In genomic region chr9:105694848-105695581, GRCh38 we compare ENCODE assay signal across 8 cellular contexts. TPM values are rescaled to one million over a fixed set of nuclear protein-coding genes. Genes with fewer than 3 reads are reported as not detected.
DNase-seq lines count a peak whose midpoint lies in the region; ATAC-seq and TF ChIP-seq lines count a peak whose summit lies in the region.

No MANE protein-coding gene starts in this region.

- H3K27ac ChIP-seq in A673 (ENCODE audit: low read depth, low read length, poor library complexity, severe bottlenecking) = no peak overlapping the region
- H3K27ac ChIP-seq in mesenchymal stem cell (ENCODE audit: low read length, poor library complexity, severe bottlenecking) = no peak overlapping the region

- intact Hi-C loops in A673 (cut with micrococcal nuclease; ENCODE audit: unreplicated experiment) = loop anchor here (10.0 kb wide), 1 partner anchor 270 kb away; no protein-coding TSS in a partner anchor

- no peaks in the 10 kb centered on the region for H3K36me3 Mint-ChIP-seq in activated CD4-positive, alpha-beta memory T cell treated with anti-CD3 and anti-CD28 coated beads, Interleukin-2, amount 10 ng/mL, durations not matched to agents 7 days and 5 days (ENCODE audit: low read depth)
- H3K36me3 Mint-ChIP-seq in effector memory CD8-positive, alpha-beta T cell (ENCODE audit: insufficient read depth) = peaks cover 3% of the 10 kb centered on the region

- peak overlapping the region; percentile 6 for H2AFZ ChIP-seq in mesenchymal stem cell (ENCODE audit: low read depth, low read length)

- ATAC-seq in GM18519 (IDR thresholded peaks at IDR 0.05; ENCODE audit: low FRiP score, unreplicated experiment) (peak; percentile 31), HG03060 (IDR thresholded peaks at IDR 0.05; ENCODE audit: low read depth, unreplicated experiment) (peak; percentile 40)
- ATAC-seq in effector memory CD8-positive, alpha-beta T cell (replicated peaks) = peak; percentile 63

- H2BK12ac ChIP-seq in mesenchymal stem cell (ENCODE audit: low read length in 2 of 2) = peak overlapping the region in 1 of 2 experiments; percentile 51

- peak overlapping the region; percentile 83 for H2BK15ac ChIP-seq in mesenchymal stem cell (ENCODE audit: low read depth, poor library complexity, severe bottlenecking)

- peak overlapping the region; percentile 64 for H3K4me2 ChIP-seq in mesenchymal stem cell (ENCODE audit: low read length, poor library complexity, severe bottlenecking)

- H3K14ac ChIP-seq in mesenchymal stem cell (ENCODE audit: low read length in 2 of 2) = no peak overlapping the region

- TF ChIP-seq CTCF in A673 (conservative IDR thresholded peaks at IDR 0.05; ENCODE audit: low read depth, low read length) = no peak

- DNase-seq in A673 (ENCODE audit: low spot score) (peak; percentile 43), NCI-H510A (lab: John Stamatoyannopoulos, UW) (peak; percentile 34), mesenchymal stem cell (peak; percentile 81)
- DNase-seq in activated CD4-positive, alpha-beta memory T cell treated with anti-CD3 and anti-CD28 coated beads, Interleukin-2, amount 10 ng/mL, durations not matched to agents 7 days and 5 days = peak; percentile 59
- DNase-seq in effector memory CD8-positive, alpha-beta T cell = peak; percentile 28 to 41 (median 30)
- DNase-seq in stimulated activated CD8-positive, alpha-beta memory T cell treated with anti-CD3 and anti-CD28 coated beads, Interleukin-15, amount 100 ng/mL, for 24 hours (ENCODE audit: low read depth) = peak; percentile 26

- peak overlapping the region; percentile 80 for H3K4me3 Mint-ChIP-seq in activated CD4-positive, alpha-beta memory T cell treated with anti-CD3 and anti-CD28 coated beads, Interleukin-2, amount 10 ng/mL, durations not matched to agents 7 days and 5 days
- H3K4me3 Mint-ChIP-seq in effector memory CD8-positive, alpha-beta T cell = peak overlapping the region; percentile 83 to 86

- H3K9me3 ChIP-seq in A673 (ENCODE audit: low read depth, low read length, poor library complexity, severe bottlenecking) = no peaks in the 10 kb centered on the region
- no peaks in the 10 kb centered on the region for H3K9me3 ChIP-seq in mesenchymal stem cell (ENCODE audit: control insufficient read depth, low read length)

- H3K23ac ChIP-seq in mesenchymal stem cell (ENCODE audit: low read length in 2 of 2) = peak overlapping the region in 1 of 2 experiments; percentile 60

- H3K79me1 ChIP-seq in mesenchymal stem cell (replicated peaks; ENCODE audit: low read length, poor library complexity, severe bottlenecking) = peaks cover 6% of the 10 kb centered on the region

- H3K9ac ChIP-seq in mesenchymal stem cell (ENCODE audit: low read length) = peak overlapping the region; percentile 91

- H2BK5ac ChIP-seq in mesenchymal stem cell (ENCODE audit: low read depth, low read length, poor library complexity, severe bottlenecking) = no peak overlapping the region

- peaks cover 24% of the 10 kb centered on the region for H3K27me3 ChIP-seq in A673 (replicated peaks; ENCODE audit: insufficient read depth, low read depth, low read length, poor library complexity)
- peaks cover 12 to 20% of the 10 kb centered on the region in 2 experiments for H3K27me3 ChIP-seq in mesenchymal stem cell (ENCODE audit: control insufficient read depth in 1 of 2, insufficient read depth in 1 of 2, low read length in 2 of 2)

- peak overlapping the region; percentile 52 for H3K27ac Mint-ChIP-seq in activated CD4-positive, alpha-beta memory T cell treated with anti-CD3 and anti-CD28 coated beads, Interleukin-2, amount 10 ng/mL, durations not matched to agents 7 days and 5 days
- peak overlapping the region; percentile 49 to 88 for H3K27ac Mint-ChIP-seq in effector memory CD8-positive, alpha-beta T cell

- peaks cover 15% of the 10 kb centered on the region for H3K4me1 Mint-ChIP-seq in activated CD4-positive, alpha-beta memory T cell treated with anti-CD3 and anti-CD28 coated beads, Interleukin-2, amount 10 ng/mL, durations not matched to agents 7 days and 5 days
- H3K4me1 Mint-ChIP-seq in effector memory CD8-positive, alpha-beta T cell (ENCODE audit: low read depth in 2 of 2) = peaks cover 15 to 25% of the 10 kb centered on the region in 2 donors

- H3K4me3 ChIP-seq in A673 (ENCODE audit: low read depth, low read length, poor library complexity, severe bottlenecking) (peak overlapping the region; percentile 61), mesenchymal stem cell (ENCODE audit: insufficient read depth in 1 of 2, low read depth in 1 of 2, low read length in 2 of 2) (peak overlapping the region; percentile 71 to 88)

- H3K4me1 ChIP-seq in A673 (ENCODE audit: insufficient read depth, low read length, poor library complexity, severe bottlenecking) = peaks cover 4% of the 10 kb centered on the region
- H3K4me1 ChIP-seq in mesenchymal stem cell (ENCODE audit: control insufficient read depth, insufficient read depth, low read depth, low read length) = peaks cover 2% of the 10 kb centered on the region

- no peak overlapping the region for H2BK120ac ChIP-seq in mesenchymal stem cell (ENCODE audit: low read depth, low read length)

- peak overlapping the region; percentile 68 for H4K91ac ChIP-seq in mesenchymal stem cell (ENCODE audit: low read length)

- 6% methylated on average over 40 of the region's 42 CpGs for WGBS in mesenchymal stem cell

- H3K18ac ChIP-seq in mesenchymal stem cell (ENCODE audit: low read depth in 1 of 2, low read length in 2 of 2) = peak overlapping the region; percentile 70 to 79

- CTCF ChIA-PET in A673 (lab: Charles Lee) = no interaction called here
- CTCF ChIA-PET in activated CD4-positive, alpha-beta memory T cell treated with anti-CD3 and anti-CD28 coated beads, Interleukin-2, amount 10 ng/mL, durations not matched to agents 7 days and 5 days (lab: Charles Lee) = interaction anchor here (0.9 to 2.0 kb wide), 2 partner anchors 13 to 23 kb away, joined by 3 to 15 read pairs; no protein-coding TSS in a partner anchor

- no peaks in the 10 kb centered on the region for H3K9me3 Mint-ChIP-seq in activated CD4-positive, alpha-beta memory T cell treated with anti-CD3 and anti-CD28 coated beads, Interleukin-2, amount 10 ng/mL, durations not matched to agents 7 days and 5 days
- no peaks in the 10 kb centered on the region for H3K9me3 Mint-ChIP-seq in effector memory CD8-positive, alpha-beta T cell

- H3K27me3 Mint-ChIP-seq in activated CD4-positive, alpha-beta memory T cell treated with anti-CD3 and anti-CD28 coated beads, Interleukin-2, amount 10 ng/mL, durations not matched to agents 7 days and 5 days = peaks cover 17% of the 10 kb centered on the region
- H3K27me3 Mint-ChIP-seq in effector memory CD8-positive, alpha-beta T cell = peaks cover 6 to 24% of the 10 kb centered on the region in 2 donors

- POLR2A ChIA-PET in A673 (lab: Charles Lee; ENCODE audit: low non-redundant PET) = no interaction called here
- POLR2A ChIA-PET in activated CD4-positive, alpha-beta memory T cell treated with anti-CD3 and anti-CD28 coated beads, Interleukin-2, amount 10 ng/mL, durations not matched to agents 7 days and 5 days (lab: Charles Lee) = no interaction called here

- BruUV-seq in A673 (replicated peaks; lab: Mats Ljungman, UMichigan) = no TSS peak

- H3K4ac ChIP-seq in mesenchymal stem cell (ENCODE audit: low read depth in 1 of 2, low read length in 2 of 2) = peak overlapping the region in 1 of 2 experiments; percentile 34

- no peaks in the 10 kb centered on the region for H3K36me3 ChIP-seq in A673 (ENCODE audit: insufficient read depth, low read length, poor library complexity, severe bottlenecking)
- H3K36me3 ChIP-seq in mesenchymal stem cell (ENCODE audit: control insufficient read depth in 1 of 2, insufficient read depth in 2 of 2, low read depth in 1 of 2, low read length in 2 of 2) = no peaks in the 10 kb centered on the region

- no peak overlapping the region for H2AK5ac ChIP-seq in mesenchymal stem cell (ENCODE audit: low read length, severe bottlenecking)

- H4K8ac ChIP-seq in mesenchymal stem cell (ENCODE audit: low read length) = peak overlapping the region; percentile 64

RNA-seq across cellular contexts. Expression of gene TMEM38B, which starts 0.7 kb away (rescaled TPM):
- total RNA-seq in A673 (2021) = 16.8 and 22.6 TPM in 2 replicates
- total RNA-seq in activated CD4-positive, alpha-beta memory T cell treated with anti-CD3 and anti-CD28 coated beads, Interleukin-2, amount 10 ng/mL, durations not matched to agents 7 days and 5 days = 1 to 10 TPM; 8.1 to 9.2 TPM
- polyA plus RNA-seq in mesenchymal stem cell (2013, experiment 1 of 2) = 12.8 TPM
- 15.2 TPM for polyA plus RNA-seq in mesenchymal stem cell (2013, experiment 2 of 2)

RNA-seq across cellular contexts. Expression of gene TAL2, which starts 32.8 kb away (rescaled TPM):
- total RNA-seq in A673 (2021) = not detected in 2 replicates
- total RNA-seq in activated CD4-positive, alpha-beta memory T cell treated with anti-CD3 and anti-CD28 coated beads, Interleukin-2, amount 10 ng/mL, durations not matched to agents 7 days and 5 days = not detected
- polyA plus RNA-seq in mesenchymal stem cell (2013, experiment 1 of 2) = 0.15 TPM
- 0.07 TPM for polyA plus RNA-seq in mesenchymal stem cell (2013, experiment 2 of 2)

Comparison
In these comparisons a context has a peak if more than half of its experiments do, and no peak if none do; other contexts are left out.
1. DNase-seq: peak in every context shown above with its lines; median percentile 81 in mesenchymal stem cell; 59 in activated CD4-positive, alpha-beta memory T cell treated with anti-CD3 and anti-CD28 coated beads, Interleukin-2, amount 10 ng/mL, durations not matched to agents 7 days and 5 days; 43 in A673; 34 in NCI-H510A; 30 in effector memory CD8-positive, alpha-beta T cell; 26 in stimulated activated CD8-positive, alpha-beta memory T cell treated with anti-CD3 and anti-CD28 coated beads, Interleukin-15, amount 100 ng/mL, for 24 hours.